ENCODE assay signal across 29 cellular contexts in the genomic region with DNA sequence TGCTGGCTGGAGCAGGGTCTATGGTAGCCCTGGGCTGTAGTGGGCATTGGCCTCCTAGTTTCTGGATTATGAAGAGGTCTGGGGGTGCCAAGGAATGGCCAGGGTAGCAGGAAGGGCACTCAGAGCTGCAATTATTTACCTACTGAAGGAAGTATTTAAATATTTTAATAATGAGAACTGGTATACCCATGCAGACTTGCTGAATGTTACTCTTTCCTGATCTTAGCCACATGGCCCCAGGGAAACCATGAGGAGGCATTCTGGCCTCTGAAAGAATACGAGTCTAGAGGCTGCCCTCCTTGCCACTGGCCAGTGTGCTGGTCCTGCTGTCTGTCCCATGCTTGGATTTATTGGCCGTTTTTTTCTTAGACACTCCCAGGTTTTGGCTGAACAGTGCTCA.
"Had no signal": no experiment of that assay in that cellular context is flagged by ENCODE, and none has a peak within 500 bp of the region (broad histone marks: within the 10 kb centered on the region; RNA-seq: fewer than 3 reads in every experiment).

No MANE protein-coding gene starts in this region.

- H3K27ac ChIP-seq: neural progenitor cell, neutrophil, pancreas, prostate gland, right atrium auricular region, skin epidermis, spleen, suprapubic skin, testis, tibial artery, transverse colon, upper lobe of right lung, uterus had no signal

- H3K4me2 ChIP-seq: neural progenitor cell, smooth muscle cell had no signal

- H3K9ac ChIP-seq: neural progenitor cell had no signal

- DNase-seq: naive thymus-derived CD4-positive, alpha-beta T cell; natural killer cell; nucleus accumbens; pancreas; retina; spleen; stimulated activated CD4-positive, alpha-beta T cell treated with anti-CD3 and anti-CD28 coated beads, Interleukin-12 subunit alpha, Interleukin-12 subunit beta, amount 100 ng/mL, for 4 hours; stimulated activated CD4-positive, alpha-beta T cell treated with anti-CD3 and anti-CD28 coated beads, Interleukin-1b, Interleukin-23, amount 100 ng/mL, for 48 hours; stimulated activated CD4-positive, alpha-beta T cell treated with anti-CD3 and anti-CD28 coated beads, Interleukin-4, amount 100 ng/mL, for 1 hour; stimulated activated CD4-positive, alpha-beta T cell treated with anti-CD3 and anti-CD28 coated beads, Interleukin-4, amount 100 ng/mL, for 4 hours; stimulated activated CD8-positive, alpha-beta memory T cell treated with anti-CD3 and anti-CD28 coated beads, Interleukin-4, amount 100 ng/mL, for 48 hours; stimulated activated naive CD4-positive, alpha-beta T cell; stimulated activated naive CD8-positive, alpha-beta T cell treated with anti-CD3 and anti-CD28 coated beads, Interleukin-15, amount 100 ng/mL, for 72 hours; stimulated activated naive CD8-positive, alpha-beta T cell treated with anti-CD3 and anti-CD28 coated beads, Interleukin-15, Interleukin-2, amounts not matched to agents 100 U/mL and 50 U/mL, for 24 hours; substantia nigra; testis; tibial artery; transverse colon; upper lobe of right lung; uterus had no signal

- H3K4me1 ChIP-seq: testis had no signal

- ATAC-seq: naive thymus-derived CD4-positive, alpha-beta T cell; natural killer cell; pancreas; sciatic nerve; stimulated activated memory B cell treated with anti-CD40 and anti-IgM and Interleukin-4, amounts not matched to agents 10 μg/mL and 1 μg/mL and 100 μg/mL, for 72 hours; stimulated activated naive CD8-positive, alpha-beta T cell treated with anti-CD3 and anti-CD28 coated beads, Interleukin-15, amount 100 ng/mL, for 72 hours; stimulated activated naive CD8-positive, alpha-beta T cell treated with anti-CD3 and anti-CD28 coated beads, Interleukin-15, Interleukin-2, amounts not matched to agents 100 U/mL and 50 U/mL, for 24 hours; upper lobe of right lung had no signal

- H3K36me3 ChIP-seq: neural progenitor cell, neutrophil, pancreas, prostate gland, right atrium auricular region, spleen, suprapubic skin, tibial artery, transverse colon, upper lobe of right lung, uterus had no signal

- H2AFZ ChIP-seq: neural progenitor cell had no signal

- H3K4me3 ChIP-seq: neural progenitor cell, pancreas, prostate gland, right atrium auricular region, skin epidermis, smooth muscle cell, spleen, suprapubic skin, testis, tibial artery, transverse colon, upper lobe of right lung, uterus had no signal

- H3K27me3 ChIP-seq: neural progenitor cell, neutrophil, pancreas, right atrium auricular region, spleen, suprapubic skin, testis, tibial artery, transverse colon, upper lobe of right lung, uterus had no signal

- H3K9me3 ChIP-seq: neutrophil, pancreas, prostate gland, right atrium auricular region, spleen, suprapubic skin, testis, tibial artery, transverse colon, upper lobe of right lung, uterus had no signal

- FAIRE-seq: pancreas had no signal
